16 cellular contexts compared by ENCODE assay signal in the genomic region with DNA sequence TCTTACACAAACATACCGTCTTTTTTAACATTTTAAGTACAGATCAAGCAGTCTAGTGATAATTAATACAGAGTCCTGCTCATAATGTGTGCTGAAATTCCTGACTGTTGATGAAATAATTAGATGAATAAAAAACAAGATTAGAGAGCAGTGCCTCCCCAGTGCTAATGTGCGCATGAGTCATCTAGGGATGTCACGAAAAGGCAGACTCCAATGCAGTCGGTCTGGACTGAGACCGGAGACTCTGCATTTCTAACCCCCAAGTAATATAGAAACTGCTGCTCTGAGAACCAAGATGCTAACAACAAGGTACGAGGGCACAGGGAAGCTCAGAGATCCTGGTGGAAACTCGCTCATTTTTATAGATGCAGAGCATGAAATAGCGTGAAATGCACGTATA.
DNase-seq lines count a peak whose midpoint lies in the region; ATAC-seq and TF ChIP-seq lines count a peak whose summit lies in the region.
"Had no signal": no experiment of that assay in that cellular context is flagged by ENCODE, and none has a peak within 500 bp of the region (broad histone marks: within the 10 kb centered on the region; RNA-seq: fewer than 3 reads in every experiment).

No MANE protein-coding gene starts in this region.

- H3K9me3 Mint-ChIP-seq in activated CD4-positive, alpha-beta memory T cell treated with anti-CD3 and anti-CD28 coated beads for 36 hours = no peaks in the 10 kb centered on the region
- H3K9me3 Mint-ChIP-seq: neural crest cell had no signal

- peaks cover 26% of the 10 kb centered on the region for H3K36me3 ChIP-seq in brain microvascular endothelial cell (replicated peaks)
- H3K36me3 ChIP-seq in right atrium auricular region = no peaks in the 10 kb centered on the region
- H3K36me3 ChIP-seq: stomach had no signal

- H3K9me3 ChIP-seq in right atrium auricular region = no peaks in the 10 kb centered on the region
- H3K9me3 ChIP-seq: stomach had no signal

- no peak overlapping the region for H3K27ac Mint-ChIP-seq in activated CD4-positive, alpha-beta memory T cell treated with anti-CD3 and anti-CD28 coated beads for 36 hours

- no peak overlapping the region for H3K4me3 ChIP-seq in brain microvascular endothelial cell (ENCODE audit: low read depth, low read length)
- H3K4me3 ChIP-seq in right atrium auricular region = no peak overlapping the region
- H3K4me3 ChIP-seq: stomach had no signal

- peaks cover 0 to 13% of the 10 kb centered on the region in 2 donors for H3K4me1 ChIP-seq in right atrium auricular region
- H3K4me1 ChIP-seq: stomach had no signal

- no peak for DNase-seq in Right ventricle myocardium inferior (ENCODE audit: missing footprints)
- DNase-seq in cardiac septum (ENCODE audit: low spot score) = no peak
- peak; percentile 88 for DNase-seq in brain microvascular endothelial cell
- DNase-seq in right atrium auricular region (ENCODE audit: low spot score) = no peak
- DNase-seq in activated CD4-positive, alpha-beta memory T cell treated with anti-CD3 and anti-CD28 coated beads for 36 hours = no peak
- DNase-seq in amygdala (lab: John Stamatoyannopoulos, UW) = no peak
- no peak for DNase-seq in NCI-H2107 (lab: John Stamatoyannopoulos, UW)
- DNase-seq: 8988T; activated gamma-delta T cell treated with Interleukin-2 at 50 U/mL for 16 hours; central memory CD4-positive, alpha-beta T cell; SHP77; stomach; T1000 had no signal

- POLR2A ChIA-PET in activated CD4-positive, alpha-beta memory T cell treated with anti-CD3 and anti-CD28 coated beads for 36 hours (lab: Charles Lee) = no interaction called here

- TF ChIP-seq CTCF in brain microvascular endothelial cell (IDR thresholded peaks at IDR 0.05; ENCODE audit: low read depth, low read length, missing control alignments) (no peak), right atrium auricular region (IDR thresholded peaks at IDR 0.05) (no peak)

- no peak overlapping the region for H3K4me3 Mint-ChIP-seq in activated CD4-positive, alpha-beta memory T cell treated with anti-CD3 and anti-CD28 coated beads for 36 hours
- H3K4me3 Mint-ChIP-seq: neural crest cell had no signal

- peaks cover 4% of the 10 kb centered on the region for H3K27me3 Mint-ChIP-seq in activated CD4-positive, alpha-beta memory T cell treated with anti-CD3 and anti-CD28 coated beads for 36 hours

- CTCF ChIA-PET in activated CD4-positive, alpha-beta memory T cell treated with anti-CD3 and anti-CD28 coated beads for 36 hours (lab: Charles Lee) = interaction anchor here (0.6 kb wide), 1 partner anchor 50 kb away, joined by 4 read pairs; no protein-coding TSS in a partner anchor

- H3K27ac ChIP-seq in brain microvascular endothelial cell (peak overlapping the region; percentile 92), right atrium auricular region (peak overlapping the region; percentile 3 to 56)
- H3K27ac ChIP-seq: KMS-11, stomach had no signal

- no peaks in the 10 kb centered on the region for H3K36me3 Mint-ChIP-seq in activated CD4-positive, alpha-beta memory T cell treated with anti-CD3 and anti-CD28 coated beads for 36 hours

- ATAC-seq in Right ventricle myocardium inferior = peak; percentile 44
- no peak for ATAC-seq in HG03175 (IDR thresholded peaks at IDR 0.05; ENCODE audit: unreplicated experiment)

- no peaks in the 10 kb centered on the region for H3K4me1 Mint-ChIP-seq in activated CD4-positive, alpha-beta memory T cell treated with anti-CD3 and anti-CD28 coated beads for 36 hours (ENCODE audit: low read depth)
- H3K4me1 Mint-ChIP-seq: neural crest cell had no signal

- intact Hi-C loops in Right ventricle myocardium inferior (cut with DNase I) = no loop called here
- intact Hi-C loops in cardiac septum (cut with DNase I) = no loop called here
- intact Hi-C loops in activated CD4-positive, alpha-beta memory T cell treated with anti-CD3 and anti-CD28 coated beads for 36 hours (cut with micrococcal nuclease) = no loop called here

- in situ Hi-C loops in brain microvascular endothelial cell (cut with HindIII; ENCODE audit: low pct_ligation_motif_present, low sequenced_read_pairs) = no loop called here

- H3K27me3 ChIP-seq in brain microvascular endothelial cell (replicated peaks) = no peaks in the 10 kb centered on the region
- H3K27me3 ChIP-seq in right atrium auricular region = no peaks in the 10 kb centered on the region
- H3K27me3 ChIP-seq: stomach had no signal
